ENCODE assay signal across 23 cellular contexts in the genomic region with DNA sequence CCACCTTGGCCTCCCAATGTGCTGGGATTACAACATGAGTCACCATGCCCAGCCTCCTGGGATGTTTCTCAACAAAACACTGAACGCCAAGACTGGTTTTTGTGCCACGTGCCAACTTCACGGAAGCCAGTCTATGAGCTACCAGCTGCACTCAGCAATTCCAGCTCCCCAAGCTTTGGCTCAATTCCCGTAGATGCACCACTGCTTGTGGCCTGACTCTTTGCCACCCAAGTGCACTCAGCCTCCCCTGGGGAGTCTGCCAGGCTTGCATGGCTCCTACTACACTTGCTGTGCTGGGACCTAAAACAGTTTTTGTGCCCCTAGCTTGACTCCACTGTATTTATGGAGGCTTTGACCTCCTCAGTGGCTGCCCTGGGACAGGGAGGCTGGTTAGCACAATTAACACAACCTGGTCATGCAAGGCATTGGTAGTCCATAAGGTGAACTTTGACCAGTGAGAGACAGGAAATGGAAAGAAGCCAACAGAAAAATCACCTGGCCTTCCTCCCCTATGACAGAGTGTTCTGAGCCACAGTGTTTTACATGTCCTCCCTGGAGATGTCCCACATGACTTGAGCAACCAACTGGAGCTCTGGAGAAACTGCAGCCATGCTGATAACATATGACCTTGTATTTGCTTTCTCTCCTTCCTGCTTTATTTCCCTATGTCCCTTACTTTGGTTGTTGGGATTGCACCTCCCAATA.
A peak's percentile ranks its signal among the peaks of the same experiment; 100 is the strongest.
DNase-seq lines count a peak whose midpoint lies in the region; ATAC-seq, FAIRE-seq and TF ChIP-seq lines count a peak whose summit lies in the region.
"Had no signal": no experiment of that assay in that cellular context is flagged by ENCODE, and none has a peak within 500 bp of the region (broad histone marks: within the 10 kb centered on the region; RNA-seq: fewer than 3 reads in every experiment).

No MANE protein-coding gene starts in this region.

- peak; percentile 1 for DNase-seq in DMS53 (lab: John Stamatoyannopoulos, UW)
- DNase-seq in DMS53 treated with DMSO at 0.1 percent for 48 hours (lab: John Stamatoyannopoulos, UW; ENCODE audit: unreplicated experiment), result no peak
- peak; percentile 22 for DNase-seq in HK-2 (ENCODE audit: unreplicated experiment)
- DNase-seq in bronchial epithelial cell (ENCODE audit: low read depth), result no peak
- DNase-seq in pancreas, result peak in 3 of 6 donors; percentile 30 to 67 (median 39)
- no peak for DNase-seq in COLO829 (ENCODE audit: low spot score)
- no peak for DNase-seq in NCI-H510A (lab: John Stamatoyannopoulos, UW)
- no peak for DNase-seq in germinal center (ENCODE audit: low spot score)
- DNase-seq: activated CD4-positive, alpha-beta T cell treated with anti-CD3 and anti-CD28 coated beads for 1 hour; brain microvascular endothelial cell; cortex of kidney; Karpas-422; NCI-H1105 treated with DMSO at 0.1 percent for 48 hours; NCI-H2107; NCI-H524 treated with DMSO at 0.1 percent for 48 hours; SHP77; stimulated activated CD8-positive, alpha-beta memory T cell treated with anti-CD3 and anti-CD28 coated beads, Interleukin-4, amount 100 ng/mL, for 48 hours had no signal

- no peaks in the 10 kb centered on the region for H3K9me3 ChIP-seq in pancreas
- H3K9me3 ChIP-seq: BLaER1 had no signal

- H3K4me3 ChIP-seq in bronchial epithelial cell (ENCODE audit: low read depth, low read length) (no peak overlapping the region), pancreas (no peak overlapping the region)
- H3K4me3 ChIP-seq: A549, BLaER1, GM12878 had no signal

- peak; percentile 85 for FAIRE-seq in bronchial epithelial cell (lab: Jason Lieb, UNC)
- FAIRE-seq in pancreas (lab: Jason Lieb, UNC), result no peak
- FAIRE-seq: endometrium, GM12878, islet of Langerhans, TTC549 had no signal

- 50 to 72% methylated on average over 4 of the region's 4 CpGs for WGBS in pancreas, 2 donors

- H3K36me3 ChIP-seq in bronchial epithelial cell (ENCODE audit: control insufficient read depth, insufficient read depth, low read length), result no peaks in the 10 kb centered on the region
- no peaks in the 10 kb centered on the region for H3K36me3 ChIP-seq in pancreas
- H3K36me3 ChIP-seq: BLaER1, brain microvascular endothelial cell had no signal

- H3K27me3 ChIP-seq in bronchial epithelial cell (ENCODE audit: control insufficient read depth, insufficient read depth, low read length) (no peaks in the 10 kb centered on the region), pancreas (no peaks in the 10 kb centered on the region)
- H3K27me3 ChIP-seq: BLaER1, brain microvascular endothelial cell had no signal

- intact Hi-C loops in pancreas (cut with DNase I), result no loop called here

- no peak overlapping the region for H3K27ac ChIP-seq in pancreas
- H3K27ac ChIP-seq: A549, BLaER1, brain microvascular endothelial cell had no signal

- peak; percentile 37 to 78 (median 51) for ATAC-seq in pancreas
- ATAC-seq: A549, GM12878 had no signal

- no peaks in the 10 kb centered on the region for H3K4me1 ChIP-seq in pancreas
- H3K4me1 ChIP-seq: A549, BLaER1 had no signal

- TF ChIP-seq CTCF in bronchial epithelial cell (IDR thresholded peaks at IDR 0.05; ENCODE audit: insufficient read depth, low read length, severe bottlenecking), result no peak
- TF ChIP-seq CTCF in pancreas (IDR thresholded peaks at IDR 0.05), result no peak

Comparison
In these comparisons a context has a peak if more than half of its experiments do, and no peak if none do; other contexts are left out.
1. DNase-seq: peak in DMS53 (single experiment) and HK-2 (single experiment); none in DMS53 treated with DMSO at 0.1 percent for 48 hours (single experiment), bronchial epithelial cell (single experiment), COLO829 (single experiment), NCI-H510A (single experiment) and germinal center (single experiment).